8 cellular contexts compared by ENCODE assay signal in the genomic region with DNA sequence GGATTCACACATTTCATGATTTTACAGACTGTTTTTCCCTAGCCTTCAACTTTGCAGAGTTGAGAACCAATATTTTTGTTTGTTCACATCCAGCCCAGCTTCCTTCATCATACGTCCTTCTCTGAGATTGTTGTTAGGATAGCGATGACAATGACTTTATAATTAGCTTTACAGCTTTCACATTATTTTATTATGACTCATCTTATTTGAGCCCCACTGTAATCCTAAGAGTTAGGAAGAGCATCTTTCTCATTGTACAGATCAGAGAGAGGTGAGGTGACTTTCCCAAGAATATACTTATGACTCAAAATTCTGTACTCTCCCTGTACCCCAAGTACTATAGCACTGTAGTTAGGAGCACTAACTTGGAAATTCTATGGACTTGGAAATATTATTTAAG.
"Had no signal": no experiment of that assay in that cellular context is flagged by ENCODE, and none has a peak within 500 bp of the region (broad histone marks: within the 10 kb centered on the region; RNA-seq: fewer than 3 reads in every experiment).

No MANE protein-coding gene starts in this region.

- H2AFZ ChIP-seq: GM23248 had no signal

- H3K4me3 ChIP-seq: GM23248, K562 had no signal

- H3K27ac ChIP-seq: GM23248 had no signal

- H3K4me3 Mint-ChIP-seq: H9 had no signal

- FAIRE-seq: HTR-8/SVneo, K562 had no signal

- H3K9ac ChIP-seq: GM23248 had no signal

- DNase-seq: GM23248, GOT3, H9, HCEC 1CT, IMR-90, KG1 had no signal

- ATAC-seq: K562 had no signal

- H3K27ac Mint-ChIP-seq: H9 had no signal

- H3K4me1 Mint-ChIP-seq: H9 had no signal
